ENCODE assay signal across 17 cellular contexts in genomic region chr2:196537311-196537710, GRCh38. TPM values are rescaled to one million over a fixed set of nuclear protein-coding genes. Genes with fewer than 3 reads are reported as not detected.
A peak's percentile ranks its signal among the peaks of the same experiment; 100 is the strongest.
DNase-seq lines count a peak whose midpoint lies in the region; ATAC-seq, FAIRE-seq and TF ChIP-seq lines count a peak whose summit lies in the region.
"Had no signal": no experiment of that assay in that cellular context is flagged by ENCODE, and none has a peak within 500 bp of the region (broad histone marks: within the 10 kb centered on the region; RNA-seq: fewer than 3 reads in every experiment).

No MANE protein-coding gene starts in this region.

- H3K4me3 Mint-ChIP-seq in activated CD4-positive, alpha-beta memory T cell treated with anti-CD3 and anti-CD28 coated beads for 36 hours = no peak overlapping the region

- TF ChIP-seq POLR2A in GM12892 (IDR thresholded peaks at IDR 0.05; ENCODE audit: low read depth, low read length) = no peak

- no peaks in the 10 kb centered on the region for H3K36me3 Mint-ChIP-seq in activated CD4-positive, alpha-beta memory T cell treated with anti-CD3 and anti-CD28 coated beads for 36 hours

- intact Hi-C loops in Right ventricle myocardium superior (cut with DNase I) = loop anchor here (10.0 kb wide), 1 partner anchor 57 kb away; the partner anchor contains the start of gene HECW2
- intact Hi-C loops in right cardiac atrium (cut with DNase I) = loop anchor here in 1 of 4 donors (10.0 kb wide), 1 partner anchor 57 kb away; the partner anchor contains the start of gene HECW2
- intact Hi-C loops in activated CD4-positive, alpha-beta memory T cell treated with anti-CD3 and anti-CD28 coated beads for 36 hours (cut with micrococcal nuclease) = no loop called here

- no peaks in the 10 kb centered on the region for H3K27me3 ChIP-seq in right cardiac atrium (ENCODE audit: control insufficient read depth, insufficient read depth)
- H3K27me3 ChIP-seq: BLaER1 had no signal

- CTCF ChIA-PET in activated CD4-positive, alpha-beta memory T cell treated with anti-CD3 and anti-CD28 coated beads for 36 hours (lab: Charles Lee) = no interaction called here

- peaks cover 14% of the 10 kb centered on the region for H3K27me3 Mint-ChIP-seq in activated CD4-positive, alpha-beta memory T cell treated with anti-CD3 and anti-CD28 coated beads for 36 hours

- DNase-seq in ELF-1 (ENCODE audit: low read depth, low spot score) (peak; percentile 35), cerebellar cortex (ENCODE audit: low spot score) (peak; percentile 42), Right ventricle myocardium superior (no peak), right cardiac atrium (no peak), amygdala (lab: John Stamatoyannopoulos, UW) (no peak), GM12892 (ENCODE audit: insufficient read length) (no peak)
- DNase-seq in activated CD4-positive, alpha-beta memory T cell treated with anti-CD3 and anti-CD28 coated beads for 36 hours = no peak
- DNase-seq: AML-193, DMS53 had no signal

- H3K4me3 ChIP-seq in right cardiac atrium (ENCODE audit: low read length) = no peak overlapping the region
- H3K4me3 ChIP-seq: A549, BLaER1, GM12878 had no signal

- ATAC-seq in Right ventricle myocardium superior (ENCODE audit: poor library complexity) = peak; percentile 63
- peak in 1 of 2 donors; percentile 62 for ATAC-seq in right cardiac atrium
- no peak for ATAC-seq in GM21390 (IDR thresholded peaks at IDR 0.05; ENCODE audit: unreplicated experiment)
- ATAC-seq: A549, GM12878, HCT116, HepG2 had no signal

- no peaks in the 10 kb centered on the region for H3K9me3 ChIP-seq in right cardiac atrium (ENCODE audit: control insufficient read depth, low read length)
- H3K9me3 ChIP-seq: A549, BLaER1 had no signal

- no peaks in the 10 kb centered on the region for H3K9me3 Mint-ChIP-seq in activated CD4-positive, alpha-beta memory T cell treated with anti-CD3 and anti-CD28 coated beads for 36 hours

- H3K27ac ChIP-seq in right cardiac atrium (ENCODE audit: low read length) = peak overlapping the region; percentile 12
- H3K27ac ChIP-seq: A549, BLaER1 had no signal

- H3K27ac Mint-ChIP-seq in activated CD4-positive, alpha-beta memory T cell treated with anti-CD3 and anti-CD28 coated beads for 36 hours = no peak overlapping the region

- POLR2A ChIA-PET in activated CD4-positive, alpha-beta memory T cell treated with anti-CD3 and anti-CD28 coated beads for 36 hours (lab: Charles Lee) = no interaction called here

- FAIRE-seq in GM12892 (lab: Jason Lieb, UNC) = no peak
- FAIRE-seq: A549, GM12878, H54, HepG2, HTR-8/SVneo had no signal

- H3K4me1 Mint-ChIP-seq in activated CD4-positive, alpha-beta memory T cell treated with anti-CD3 and anti-CD28 coated beads for 36 hours (ENCODE audit: low read depth) = no peaks in the 10 kb centered on the region

- peaks cover 2% of the 10 kb centered on the region for H3K4me1 ChIP-seq in right cardiac atrium (ENCODE audit: control insufficient read depth, insufficient read depth, low read length)
- H3K4me1 ChIP-seq: A549 had no signal

- 80% methylated on average over 8 of the region's 8 CpGs for WGBS in right cardiac atrium

RNA-seq across cellular contexts. Expression of gene HECW2, which starts 56.0 kb away (rescaled TPM):
- total RNA-seq in Right ventricle myocardium superior (29.2 TPM), right cardiac atrium (10 to 100 TPM; 21.2 to 28.2 (median 25.3) TPM)
- polyA plus RNA-seq in right cardiac atrium = 6.1 TPM
- total RNA-seq in activated CD4-positive, alpha-beta memory T cell treated with anti-CD3 and anti-CD28 coated beads for 36 hours = 1 to 10 TPM; 1.4 to 2.3 TPM
- 8.9 TPM for polyA plus RNA-seq in GM12892 (2012; ENCODE audit: missing spikeins)
- polyA plus RNA-seq: HepG2 had no signal

Comparison
In these comparisons a context has a peak if more than half of its experiments do, and no peak if none do; other contexts are left out.
1. DNase-seq: peak in ELF-1 (single experiment) and cerebellar cortex (single experiment); none in Right ventricle myocardium superior (single experiment), right cardiac atrium (0 of 3), amygdala (0 of 56), activated CD4-positive, alpha-beta memory T cell treated with anti-CD3 and anti-CD28 coated beads for 36 hours (single experiment) and GM12892 (single experiment).